ENCODE assay signal across 38 cellular contexts in the genomic region with DNA sequence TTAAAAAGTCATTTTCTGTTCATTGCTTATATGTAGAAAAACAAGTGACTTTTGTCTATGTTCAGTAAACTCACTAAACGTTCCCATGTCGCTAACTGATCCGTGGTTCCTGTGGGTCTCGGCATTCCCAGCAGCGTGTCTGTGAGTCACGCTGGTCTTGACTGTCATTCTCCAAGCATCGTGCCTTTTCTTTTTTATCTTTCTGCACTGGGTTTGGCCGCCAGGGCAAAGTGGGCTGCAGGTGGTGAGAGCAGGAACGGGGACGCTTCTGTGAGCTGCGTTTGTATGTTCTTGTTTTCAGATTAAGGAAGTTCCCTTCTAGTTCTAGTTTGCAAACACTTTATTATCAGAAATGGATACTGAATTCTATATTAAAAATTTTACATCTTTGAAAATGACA. TPM values are rescaled to one million over a fixed set of nuclear protein-coding genes. Genes with fewer than 3 reads are reported as not detected.
"Had no signal": no experiment of that assay in that cellular context is flagged by ENCODE, and none has a peak within 500 bp of the region (broad histone marks: within the 10 kb centered on the region; RNA-seq: fewer than 3 reads in every experiment).

No MANE protein-coding gene starts in this region.

- FAIRE-seq: astrocyte, TTC549 had no signal

- DNase-seq: activated B cell treated with CpG ODN at 0.5 μM for 24 hours; activated CD4-positive, alpha-beta memory T cell treated with anti-CD3 and anti-CD28 coated beads for 36 hours; activated CD4-positive, alpha-beta T cell treated with anti-CD3 and anti-CD28 coated beads for 4 hours; activated CD4-positive, alpha-beta T cell treated with anti-CD3 and anti-CD28 coated beads, Interleukin-2, amount 10 ng/mL, durations not matched to agents 24 days and 14 days; activated CD4-positive, alpha-beta T cell treated with anti-CD3 and anti-CD28 coated beads, Interleukin-2, amount 50 U/mL, for 1 hour; activated CD4-positive, alpha-beta T cell treated with anti-CD3 and anti-CD28 coated beads, Interleukin-2, amount 50 U/mL, for 4 hours; activated CD4-positive, CD25-positive, alpha-beta regulatory T cell treated with anti-CD3 and anti-CD28 coated beads, Interleukin-2, amount 50 U/mL, for 72 hours; activated CD8-positive, alpha-beta memory T cell treated with anti-CD3 and anti-CD28 coated beads, Interleukin-2, amount 50 U/mL, for 4 hours; activated CD8-positive, alpha-beta T cell treated with anti-CD3 and anti-CD28 coated beads for 36 hours; activated gamma-delta T cell treated with Interleukin-2 at 50 U/mL for 16 hours; activated naive CD4-positive, alpha-beta T cell; activated naive CD4-positive, alpha-beta T cell treated with anti-CD3 and anti-CD28 coated beads for 36 hours; activated naive CD8-positive, alpha-beta T cell treated with anti-CD3 and anti-CD28 coated beads for 36 hours; activated T-cell treated with anti-CD3 and anti-CD28 coated beads for 4 hours; activated T-cell treated with anti-CD3 and anti-CD28 coated beads, Interleukin-2, amount 50 U/mL, for 1 hour; activated T-cell treated with anti-CD3 and anti-CD28 coated beads, Interleukin-2, amount 50 U/mL, for 4 hours; activated T-cell treated with anti-CD3 and anti-CD28 coated beads, Interleukin-2, amount 50 U/mL, for 72 hours; amniotic stem cell; body of pancreas; brain microvascular endothelial cell; central memory CD4-positive, alpha-beta T cell; SW 1271; T-helper 1 cell; T-helper 2 cell; T-helper 9 cell had no signal

- H3K4me1 ChIP-seq: adrenal gland, body of pancreas, breast epithelium had no signal

- H3K4me3 Mint-ChIP-seq: activated B cell treated with CpG ODN at 0.5 μM for 24 hours; activated CD4-positive, alpha-beta memory T cell treated with anti-CD3 and anti-CD28 coated beads for 36 hours; activated CD4-positive, alpha-beta T cell treated with anti-CD3 and anti-CD28 coated beads, Interleukin-2, amount 10 ng/mL, durations not matched to agents 24 days and 14 days; activated CD8-positive, alpha-beta T cell treated with anti-CD3 and anti-CD28 coated beads for 36 hours; activated naive CD4-positive, alpha-beta T cell treated with anti-CD3 and anti-CD28 coated beads for 36 hours; activated naive CD8-positive, alpha-beta T cell treated with anti-CD3 and anti-CD28 coated beads for 36 hours; activated T-cell treated with anti-CD3 and anti-CD28 coated beads, Interleukin-2, amount 50 U/mL, for 4 hours; activated T-cell treated with anti-CD3 and anti-CD28 coated beads, Interleukin-2, amount 50 U/mL, for 72 hours; activated T-helper 1 cell treated with anti-CD3 and anti-CD28 coated beads, Interleukin-12 subunit alpha, Interleukin-12 subunit beta, Interleukin-2, Interleukin-4 antibody, amounts not matched to agents 30 ng/mL and 10 ng/mL and 1 ng/mL, durations not matched to agents 14 hours and 24 hours and 36 hours; activated T-helper 17 cell treated with anti-CD3 and anti-CD28 coated beads, Interleukin-2, amount 50 U/mL, for 72 hours; T-helper 1 cell treated with Interleukin-12 subunit alpha and Interleukin-12 subunit beta and Interleukin-4 antibody, amounts not matched to agents 30 μg/mL and 1 μg/mL, for 36 hours; T-helper 2 cell treated with Interferon-gamma antibody and Interleukin-4, amounts not matched to agents 5 μg/mL and 100 μg/mL, for 36 hours had no signal

- H3K36me3 ChIP-seq: adrenal gland, brain microvascular endothelial cell, breast epithelium had no signal

- H3K27me3 Mint-ChIP-seq: activated B cell treated with CpG ODN at 0.5 μM for 24 hours; activated CD4-positive, alpha-beta memory T cell treated with anti-CD3 and anti-CD28 coated beads for 36 hours; activated CD4-positive, alpha-beta T cell treated with anti-CD3 and anti-CD28 coated beads, Interleukin-2, amount 10 ng/mL, durations not matched to agents 24 days and 14 days; activated T-helper 17 cell treated with anti-CD3 and anti-CD28 coated beads, Interleukin-2, amount 50 U/mL, for 72 hours had no signal

- H3K27me3 ChIP-seq: adrenal gland, body of pancreas, brain microvascular endothelial cell, breast epithelium had no signal

- ATAC-seq: activated CD8-positive, alpha-beta T cell treated with anti-CD3 and anti-CD28 coated beads for 36 hours; activated naive CD4-positive, alpha-beta T cell treated with anti-CD3 and anti-CD28 coated beads, Interleukin-2, amount 50 U/mL, for 72 hours; activated T-cell treated with anti-CD3 and anti-CD28 coated beads, Interleukin-2, amount 50 U/mL, for 4 hours; activated T-cell treated with anti-CD3 and anti-CD28 coated beads, Interleukin-2, amount 50 U/mL, for 72 hours; activated T-helper 17 cell treated with anti-CD3 and anti-CD28 coated beads, Interleukin-2, amount 50 U/mL, for 72 hours; body of pancreas had no signal

- H3K27ac Mint-ChIP-seq: activated B cell treated with CpG ODN at 0.5 μM for 24 hours; activated CD4-positive, alpha-beta memory T cell treated with anti-CD3 and anti-CD28 coated beads for 36 hours; activated CD4-positive, alpha-beta T cell treated with anti-CD3 and anti-CD28 coated beads, Interleukin-2, amount 10 ng/mL, durations not matched to agents 24 days and 14 days; activated CD8-positive, alpha-beta T cell treated with anti-CD3 and anti-CD28 coated beads for 36 hours; activated naive CD4-positive, alpha-beta T cell treated with anti-CD3 and anti-CD28 coated beads for 36 hours; activated naive CD4-positive, alpha-beta T cell treated with anti-CD3 and anti-CD28 coated beads, Interleukin-2, amount 50 U/mL, for 72 hours; activated naive CD8-positive, alpha-beta T cell treated with anti-CD3 and anti-CD28 coated beads for 36 hours; activated T-cell treated with anti-CD3 and anti-CD28 coated beads, Interleukin-2, amount 50 U/mL, for 72 hours; activated T-helper 1 cell treated with anti-CD3 and anti-CD28 coated beads, Interleukin-12 subunit alpha, Interleukin-12 subunit beta, Interleukin-2, Interleukin-4 antibody, amounts not matched to agents 30 ng/mL and 10 ng/mL and 1 ng/mL, durations not matched to agents 14 hours and 24 hours and 36 hours; activated T-helper 17 cell treated with anti-CD3 and anti-CD28 coated beads, Interleukin-2, amount 50 U/mL, for 72 hours; T-helper 1 cell treated with Interleukin-12 subunit alpha and Interleukin-12 subunit beta and Interleukin-4 antibody, amounts not matched to agents 30 μg/mL and 1 μg/mL, for 36 hours; T-helper 2 cell treated with Interferon-gamma antibody and Interleukin-4, amounts not matched to agents 5 μg/mL and 100 μg/mL, for 36 hours had no signal

- H3K4me3 ChIP-seq: adrenal gland, body of pancreas, breast epithelium had no signal

- H3K27ac ChIP-seq: adrenal gland, body of pancreas, brain microvascular endothelial cell, breast epithelium, VCaP had no signal

RNA-seq across cellular contexts. Expression of a gene that starts 22.6 kb away (rescaled TPM):
- total RNA-seq: activated B cell treated with CpG ODN at 0.5 μM for 24 hours; activated CD4-positive, alpha-beta memory T cell treated with anti-CD3 and anti-CD28 coated beads for 36 hours; activated CD4-positive, alpha-beta T cell treated with anti-CD3 and anti-CD28 coated beads, Interleukin-2, amount 10 ng/mL, durations not matched to agents 24 days and 14 days; activated CD8-positive, alpha-beta memory T cell treated with anti-CD3 and anti-CD28 coated beads for 36 hours; activated CD8-positive, alpha-beta T cell treated with anti-CD3 and anti-CD28 coated beads for 36 hours; activated naive CD4-positive, alpha-beta T cell treated with anti-CD3 and anti-CD28 coated beads for 36 hours; activated naive CD4-positive, alpha-beta T cell treated with anti-CD3 and anti-CD28 coated beads, Interleukin-2, amount 50 U/mL, for 72 hours; activated naive CD8-positive, alpha-beta T cell treated with anti-CD3 and anti-CD28 coated beads for 36 hours; activated T-cell treated with anti-CD3 and anti-CD28 coated beads, Interleukin-2, amount 50 U/mL, for 4 hours; activated T-cell treated with anti-CD3 and anti-CD28 coated beads, Interleukin-2, amount 50 U/mL, for 72 hours; activated T-helper 1 cell treated with anti-CD3 and anti-CD28 coated beads, Interleukin-12 subunit alpha, Interleukin-12 subunit beta, Interleukin-2, Interleukin-4 antibody, amounts not matched to agents 30 ng/mL and 10 ng/mL and 1 ng/mL, durations not matched to agents 14 hours and 24 hours and 36 hours; activated T-helper 17 cell treated with anti-CD3 and anti-CD28 coated beads, Interleukin-2, amount 50 U/mL, for 72 hours; aorta; body of pancreas; cardiac septum had no signal
